In genomic region chr5:173858675-173859121, GRCh38 we compare ENCODE assay signal across 19 cellular contexts. TPM values are rescaled to one million over a fixed set of nuclear protein-coding genes. Genes with fewer than 3 reads are reported as not detected.
DNase-seq lines count a peak whose midpoint lies in the region; ATAC-seq and TF ChIP-seq lines count a peak whose summit lies in the region.
"Had no signal": no experiment of that assay in that cellular context is flagged by ENCODE, and none has a peak within 500 bp of the region (broad histone marks: within the 10 kb centered on the region; RNA-seq: fewer than 3 reads in every experiment).

No MANE protein-coding gene starts in this region.

- peaks cover 46% of the 10 kb centered on the region for H3K4me1 Mint-ChIP-seq in mesothelial cell of epicardium

- no peak for TF ChIP-seq EP300 in gastroesophageal sphincter (IDR thresholded peaks at IDR 0.05)

- no peak for TF ChIP-seq POLR2A in gastroesophageal sphincter (IDR thresholded peaks at IDR 0.05)

- H3K4me3 Mint-ChIP-seq in mesothelial cell of epicardium = no peak overlapping the region

- ATAC-seq in gastroesophageal sphincter = no peak
- ATAC-seq: A549, HCT116 had no signal

- no peaks in the 10 kb centered on the region for H3K9me3 ChIP-seq in HEK293 (ENCODE audit: control insufficient read depth, insufficient read depth, low read depth, low read length)
- no peaks in the 10 kb centered on the region for H3K9me3 ChIP-seq in trophoblast cell (ENCODE audit: insufficient read depth, low read depth, low read length)
- no peaks in the 10 kb centered on the region for H3K9me3 ChIP-seq in gastroesophageal sphincter
- H3K9me3 ChIP-seq: A549; BLaER1 treated with 17β-estradiol and CSF1 and Interleukin-3, amounts not matched to agents 10 nM and 100 nM had no signal

- H3K4ac ChIP-seq in trophoblast cell (ENCODE audit: low read depth, low read length) = no peak overlapping the region

- H3K36me3 ChIP-seq in HEK293 (ENCODE audit: control insufficient read depth in 2 of 2, insufficient read depth in 1 of 2, low read length in 2 of 2) (no peaks in the 10 kb centered on the region), trophoblast cell (ENCODE audit: control insufficient read depth in 1 of 2, insufficient read depth in 2 of 2, low read length in 2 of 2) (no peaks in the 10 kb centered on the region), gastroesophageal sphincter (no peaks in the 10 kb centered on the region)
- H3K36me3 ChIP-seq: BLaER1 treated with 17β-estradiol and CSF1 and Interleukin-3, amounts not matched to agents 10 nM and 100 nM had no signal

- H3K9me3 Mint-ChIP-seq in mesothelial cell of epicardium = no peaks in the 10 kb centered on the region

- H3K4me2 ChIP-seq in trophoblast cell (ENCODE audit: low read length) = no peak overlapping the region
- H3K4me2 ChIP-seq: A549 had no signal

- H4K8ac ChIP-seq in trophoblast cell (ENCODE audit: low read depth, low read length) = no peak overlapping the region

- H3K79me2 ChIP-seq in trophoblast cell (ENCODE audit: control insufficient read depth, insufficient read depth, low read length, poor library complexity) = peaks cover 3% of the 10 kb centered on the region

- no peak overlapping the region for H4K91ac ChIP-seq in trophoblast cell (ENCODE audit: low read depth, low read length)

- H3K79me1 ChIP-seq in trophoblast cell (ENCODE audit: low read length) = peaks cover 17% of the 10 kb centered on the region

- no peak overlapping the region for H3K14ac ChIP-seq in trophoblast cell (ENCODE audit: low read length)

- H2BK5ac ChIP-seq in trophoblast cell (ENCODE audit: low read depth, low read length, poor library complexity) = no peak overlapping the region

- H3K9ac ChIP-seq in trophoblast cell (ENCODE audit: low read length) = no peak overlapping the region
- H3K9ac ChIP-seq: BLaER1 treated with 17β-estradiol and CSF1 and Interleukin-3, amounts not matched to agents 10 nM and 100 nM; GM23248 had no signal

- POLR2A ChIA-PET in HEK293 (lab: Yijun Ruan, JAX) = interaction anchor here (0.6 to 2.0 kb wide), 2 partner anchors 26 to 29 kb away, joined by 3 to 12 read pairs; partner anchors contain the start of gene CPEB4

- H3K27ac Mint-ChIP-seq in mesothelial cell of epicardium = no peak overlapping the region

- H3K4me3 ChIP-seq in HEK293 (ENCODE audit: low read depth, low read length) (no peak overlapping the region), fibroblast of pulmonary artery (replicated peaks; ENCODE audit: low read depth, low read length) (no peak overlapping the region), trophoblast cell (ENCODE audit: low read depth, low read length) (no peak overlapping the region), gastroesophageal sphincter (no peak overlapping the region)
- H3K4me3 ChIP-seq: A549; BLaER1 treated with 17β-estradiol and CSF1 and Interleukin-3, amounts not matched to agents 10 nM and 100 nM; GM23248 had no signal

- H3K4me1 ChIP-seq in HEK293 (ENCODE audit: control insufficient read depth, insufficient read depth, low read length) = peaks cover 8% of the 10 kb centered on the region
- H3K4me1 ChIP-seq in trophoblast cell (ENCODE audit: control insufficient read depth in 1 of 2, insufficient read depth in 2 of 2, low read length in 2 of 2) = peaks cover 20 to 24% of the 10 kb centered on the region in 2 experiments
- peaks cover 0 to 14% (median 0%) of the 10 kb centered on the region in 3 donors for H3K4me1 ChIP-seq in gastroesophageal sphincter

- no peak overlapping the region for H2BK12ac ChIP-seq in trophoblast cell (ENCODE audit: low read length)

- H3K27ac ChIP-seq in HEK293 (ENCODE audit: extremely low read depth, low read depth, low read length) (no peak overlapping the region), VCaP (peak overlapping the region; percentile 65), trophoblast cell (ENCODE audit: low read depth, low read length) (no peak overlapping the region), gastroesophageal sphincter (no peak overlapping the region)
- H3K27ac ChIP-seq: BLaER1 treated with 17β-estradiol and CSF1 and Interleukin-3, amounts not matched to agents 10 nM and 100 nM; GM23248 had no signal

- H3K36me3 Mint-ChIP-seq in mesothelial cell of epicardium = no peaks in the 10 kb centered on the region

- no peaks in the 10 kb centered on the region for H3K27me3 Mint-ChIP-seq in mesothelial cell of epicardium (ENCODE audit: low read depth)

- TF ChIP-seq CTCF in HEK293 (tag by site-specific recombination; IDR thresholded peaks at IDR 0.05) = no peak
- TF ChIP-seq CTCF in VCaP (conservative IDR thresholded peaks at IDR 0.05) = no peak
- TF ChIP-seq CTCF in fibroblast of pulmonary artery (IDR thresholded peaks at IDR 0.05; ENCODE audit: low read length, missing control alignments) = no peak
- no peak for TF ChIP-seq CTCF in mesothelial cell of epicardium (IDR thresholded peaks at IDR 0.05; ENCODE audit: unreplicated experiment)
- no peak for TF ChIP-seq CTCF in gastroesophageal sphincter (IDR thresholded peaks at IDR 0.05)

- H3K23ac ChIP-seq in trophoblast cell (ENCODE audit: low read length) = no peak overlapping the region

- H3K27me3 ChIP-seq in trophoblast cell (ENCODE audit: insufficient read depth, low read length) (no peaks in the 10 kb centered on the region), gastroesophageal sphincter (no peaks in the 10 kb centered on the region)
- H3K27me3 ChIP-seq: BLaER1 treated with 17β-estradiol and CSF1 and Interleukin-3, amounts not matched to agents 10 nM and 100 nM had no signal

- H2AK5ac ChIP-seq in trophoblast cell (ENCODE audit: low read length) = no peak overlapping the region

- WGBS in trophoblast cell (ENCODE audit: extremely low coverage, insufficient coverage, insufficient read length) = no CpG with 5 or more reads among the region's 2 CpGs
- 58 to 71% methylated on average over 2 of the region's 2 CpGs for WGBS in gastroesophageal sphincter (ENCODE audit: low coverage in 1 of 2), 2 donors

- H4K12ac ChIP-seq in trophoblast cell (ENCODE audit: low read depth, low read length) = no peak overlapping the region

- CTCF ChIA-PET in HEK293 (lab: Yijun Ruan, JAX) = interaction anchor here (0.6 to 1.1 kb wide), 3 partner anchors 14 to 126 kb away, joined by 3 to 5 read pairs (median 4); no protein-coding TSS in a partner anchor

- H2BK120ac ChIP-seq in trophoblast cell (ENCODE audit: insufficient read depth, low read length, poor library complexity) = peak overlapping the region; percentile 21

- peak; percentile 14 for DNase-seq in fibroblast of pulmonary artery (ENCODE audit: low read depth)
- no peak for DNase-seq in trophoblast cell
- DNase-seq in mesothelial cell of epicardium (ENCODE audit: low spot score in 2 of 2, unreplicated experiment in 2 of 2) = no peak
- no peak for DNase-seq in stimulated activated CD4-positive, alpha-beta T cell treated with anti-CD3 and anti-CD28 coated beads, Interleukin-1b, Interleukin-23, amount 100 ng/mL, for 48 hours
- DNase-seq: DND-41, GM23248, KG1, NCI-H1436, NCI-H2029, NCI-H2171, NCI-H446 treated with DMSO at 0.1 percent for 48 hours, NCI-H748 treated with DMSO at 0.1 percent for 48 hours, PC-3 had no signal

- H3K18ac ChIP-seq in trophoblast cell (ENCODE audit: low read length) = no peak overlapping the region

- H2AFZ ChIP-seq in trophoblast cell (ENCODE audit: insufficient read depth, low read length, poor library complexity) = no peak overlapping the region
- H2AFZ ChIP-seq: GM23248 had no signal

TF ChIP-seq in HEK293, 187 proteins besides CTCF, POLR2A, EP300 and RAD21:
- TF ChIP-seq ZNF704 (tag by site-specific recombination; IDR thresholded peaks at IDR 0.05) = no peak
- TF ChIP-seq FEZF1 (tag by site-specific recombination; IDR thresholded peaks at IDR 0.05) = peak; percentile 67
- TF ChIP-seq PRDM6 (tag by site-specific recombination; IDR thresholded peaks at IDR 0.05) = peak; percentile 78
TF ChIP-seq in HEK293: peak in this region for 2.

RNA-seq across cellular contexts. Expression of gene CPEB4, which starts 29.5 kb away (rescaled TPM):
- polyA plus RNA-seq in trophoblast cell (2013) = 50.4 and 53.4 TPM in 2 replicates
- total RNA-seq in mesothelial cell of epicardium (9.5 to 15.7 TPM (median 15.3 TPM) in 3 replicates), gastroesophageal sphincter (10 to 100 TPM; 43.3 to 60.6 (median 52.4) TPM)
